ENCODE assay signal across 10 cellular contexts in genomic region chr4:8594097-8595038, GRCh38. TPM values are rescaled to one million over a fixed set of nuclear protein-coding genes. Genes with fewer than 3 reads are reported as not detected.
DNase-seq lines count a peak whose midpoint lies in the region; ATAC-seq, FAIRE-seq and TF ChIP-seq lines count a peak whose summit lies in the region.
"Had no signal": no experiment of that assay in that cellular context is flagged by ENCODE, and none has a peak within 500 bp of the region (broad histone marks: within the 10 kb centered on the region; RNA-seq: fewer than 3 reads in every experiment).

No MANE protein-coding gene starts in this region.

- in situ Hi-C loops in HepG2 (cut with HindIII; ENCODE audit: extremely low pct_ligation_motif_present, low pct_unique_long_range_greater_than_20kb), result loop anchor here (5.0 kb wide), 1 partner anchor 122 kb away; no protein-coding TSS in a partner anchor

- TF ChIP-seq EP300 in HepG2 (IDR thresholded peaks at IDR 0.05; ENCODE audit: low read depth in 2 of 2, low read length in 2 of 2) (no peak), HepG2 (CRISPR knock-in tag; IDR thresholded peaks at IDR 0.05; ENCODE audit: borderline replicate concordance) (no peak)

- FAIRE-seq in HepG2 (lab: Jason Lieb, UNC), result peak; percentile 87

- H3K4me3 ChIP-seq in HEK293 (ENCODE audit: low read depth, low read length) (no peak overlapping the region), HepG2 (replicated peaks in 1 of 3; ENCODE audit: insufficient read depth in 1 of 3, low read depth in 2 of 3, low read length in 3 of 3) (no peak overlapping the region)
- H3K4me3 ChIP-seq: BLaER1 had no signal

- TF ChIP-seq POLR2A in HepG2 (IDR thresholded peaks at IDR 0.05; ENCODE audit: insufficient read depth in 1 of 2, low read depth in 2 of 2, low read length in 2 of 2), result no peak

- H4K20me1 ChIP-seq in HepG2 (ENCODE audit: insufficient read depth, low read length), result peaks cover 5% of the 10 kb centered on the region; the same call in 1 of the 2 replicates

- H3K27me3 ChIP-seq in HepG2 (ENCODE audit: control insufficient read depth in 1 of 2, insufficient read depth in 2 of 2, low read length in 2 of 2), result peaks cover 12 to 53% of the 10 kb centered on the region in 2 experiments

- CTCF ChIA-PET in HEK293 (lab: Yijun Ruan, JAX), result interaction anchor here (0.6 to 4.0 kb wide), 7 partner anchors 48 to 148 kb away, joined by 3 to 19 read pairs (median 3); no protein-coding TSS in a partner anchor
- CTCF ChIA-PET in HepG2 (lab: Yijun Ruan, JAX; ENCODE audit: low intra/inter-chr PET ratio, low total read pairs), result interaction anchor here (2.8 kb wide), 1 partner anchor 126 kb away, joined by 19 read pairs; no protein-coding TSS in a partner anchor

- intact Hi-C loops in HepG2 (cut with micrococcal nuclease; ENCODE audit: unreplicated experiment), result loop anchor here (1.0 kb wide), 1 partner anchor 126 kb away; no protein-coding TSS in a partner anchor

- H3K4me1 ChIP-seq in HEK293 (ENCODE audit: control insufficient read depth, insufficient read depth, low read length), result no peaks in the 10 kb centered on the region
- peaks cover 23% of the 10 kb centered on the region for H3K4me1 ChIP-seq in HepG2 (ENCODE audit: insufficient read depth, low read length)

- POLR2A ChIA-PET in HEK293 (lab: Yijun Ruan, JAX) (no interaction called here), HepG2 (lab: Yijun Ruan, JAX) (no interaction called here)

- no peak overlapping the region for H3K9ac ChIP-seq in HepG2 (ENCODE audit: insufficient read depth, low read depth, low read length)
- H3K9ac ChIP-seq: BLaER1 had no signal

- DNase-seq in NCI-H1092 treated with DMSO at 0.1 percent for 48 hours (lab: John Stamatoyannopoulos, UW), result peak; percentile 45
- no peak for DNase-seq in NCI-H1092 (lab: John Stamatoyannopoulos, UW)
- peak; percentile 79 for DNase-seq in OCI-M1 (lab: John Stamatoyannopoulos, UW)
- DNase-seq in dermis blood vessel endothelial cell, result peak; percentile 80
- peak; percentile 75 for DNase-seq in HepG2 (ENCODE audit: low spot score)
- DNase-seq: activated naive CD8-positive, alpha-beta T cell treated with anti-CD3 and anti-CD28 coated beads, Interleukin-2, amount 10 ng/mL, durations not matched to agents 7 days and 5 days had no signal

- BruUV-seq in HepG2 (replicated peaks; lab: Mats Ljungman, UMichigan), result no TSS peak

- no peak overlapping the region for H2AFZ ChIP-seq in HepG2 (ENCODE audit: low read length)

- no peaks in the 10 kb centered on the region for H3K36me3 ChIP-seq in HEK293 (ENCODE audit: control insufficient read depth in 2 of 2, insufficient read depth in 1 of 2, low read length in 2 of 2)
- H3K36me3 ChIP-seq in HepG2 (replicated peaks in 1 of 2; ENCODE audit: control insufficient read depth in 1 of 2, insufficient read depth in 2 of 2, low read length in 2 of 2), result no peaks in the 10 kb centered on the region
- H3K36me3 ChIP-seq: BLaER1 had no signal

- TF ChIP-seq RAD21 in HepG2 (CRISPR knock-in tag; IDR thresholded peaks at IDR 0.05), result peak; percentile 64

- TF ChIP-seq CTCF in HEK293 (tag by site-specific recombination; IDR thresholded peaks at IDR 0.05), result 0 out of 2 replicates have a peak, but pooled peaks have one; percentile 24
- peak; percentile 76 for TF ChIP-seq CTCF in HepG2 (CRISPR knock-in tag; IDR thresholded peaks at IDR 0.05)

- H3K79me2 ChIP-seq in HepG2 (ENCODE audit: insufficient read depth, low read length), result no peaks in the 10 kb centered on the region

- WGBS in HepG2 (ENCODE audit: low lambda C conversion rate), result 35% methylated on average over 19 of the region's 24 CpGs

- H3K4me2 ChIP-seq in HepG2 (ENCODE audit: low read depth, low read length), result no peak overlapping the region

- H3K9me3 ChIP-seq in HEK293 (ENCODE audit: control insufficient read depth, insufficient read depth, low read depth, low read length), result no peaks in the 10 kb centered on the region
- no peaks in the 10 kb centered on the region for H3K9me3 ChIP-seq in HepG2 (ENCODE audit: low read length)
- H3K9me3 ChIP-seq: BLaER1 had no signal

- H3K27ac ChIP-seq in HEK293 (ENCODE audit: extremely low read depth, low read depth, low read length) (no peak overlapping the region), HepG2 (ENCODE audit: extremely low read length, insufficient read depth, low read length) (no peak overlapping the region)
- H3K27ac ChIP-seq: BLaER1 had no signal

- ATAC-seq in HepG2 (peak; percentile 69), GM18873 (IDR thresholded peaks at IDR 0.05; ENCODE audit: low FRiP score, unreplicated experiment) (no peak), GM21515 (IDR thresholded peaks at IDR 0.05; ENCODE audit: unreplicated experiment) (no peak)

TF ChIP-seq in HEK293, 187 proteins besides CTCF, POLR2A, EP300 and RAD21 (continues in another document):
- TF ChIP-seq ZNF654 (tag by site-specific recombination; IDR thresholded peaks at IDR 0.05; ENCODE audit: low read depth), result peak; percentile 79
- TF ChIP-seq ZNF214 (tag by site-specific recombination; IDR thresholded peaks at IDR 0.05; ENCODE audit: borderline replicate concordance), result no peak
- peak; percentile 89 for TF ChIP-seq BCL11A (tag by site-specific recombination; IDR thresholded peaks at IDR 0.05; ENCODE audit: low read depth)

TF ChIP-seq in HepG2, 621 proteins besides CTCF, POLR2A, EP300 and RAD21 (continues in another document):
- TF ChIP-seq ZNF768 (CRISPR knock-in tag; IDR thresholded peaks at IDR 0.05), result peak; percentile 99

RNA-seq across cellular contexts. Expression of gene CPZ, which starts 1.8 kb away (rescaled TPM):
- total RNA-seq in dermis blood vessel endothelial cell (not detected in 2 replicates), HepG2 (2016; rRNA removed; fragmentation: Illumina TruSeq; extraction: Trizol) (0.38 and 0.58 TPM in 2 replicates)
- total RNA-seq in HepG2 (2016; cell fraction: cytosol; rRNA removed; fragmentation: Illumina TruSeq; extraction: Trizol; ENCODE audit: low read depth), result not detected in 2 replicates
- total RNA-seq in HepG2 (2016; cell fraction: insoluble cytoplasmic fraction; rRNA removed; fragmentation: Illumina TruSeq; extraction: Trizol), result 0.79 and 0.80 TPM in 2 replicates
- 0.31 and 0.65 TPM in 2 replicates for total RNA-seq in HepG2 (2016; cell fraction: membrane; rRNA removed; fragmentation: Illumina TruSeq; extraction: Trizol)
- 0.25 and 0.96 TPM in 2 replicates for total RNA-seq in HepG2 (2016; cell fraction: nucleus; rRNA removed; fragmentation: Illumina TruSeq; extraction: Trizol)
- polyA plus RNA-seq in HepG2 (2011; rRNA removed), result 0.60 and 0.61 TPM in 2 replicates
- polyA plus RNA-seq in HepG2 (2011; cell fraction: cytosol; rRNA removed), result 0.49 and 0.76 TPM in 2 replicates
- polyA plus RNA-seq in HepG2 (2011; cell fraction: nucleus; rRNA removed), result 1.9 and 3.1 TPM in 2 replicates
- 0.36 and 1.1 TPM in 2 replicates for polyA plus RNA-seq in HepG2 (2012)
- polyA plus RNA-seq in HepG2 (2016; cell fraction: cytosol; fragmentation: Illumina TruSeq; extraction: Trizol; ENCODE audit: low read depth), result 0.23 and 0.32 TPM in 2 replicates
- polyA plus RNA-seq in HepG2 (2016; cell fraction: insoluble cytoplasmic fraction; fragmentation: Illumina TruSeq; extraction: Trizol; ENCODE audit: low read depth), result 0.38 and 0.51 TPM in 2 replicates
- 0.31 and 0.38 TPM in 2 replicates for polyA plus RNA-seq in HepG2 (2016; cell fraction: membrane; fragmentation: Illumina TruSeq; extraction: Trizol; ENCODE audit: low read depth)
- polyA plus RNA-seq in HepG2 (2016; cell fraction: nucleus; fragmentation: Illumina TruSeq; extraction: Trizol; ENCODE audit: insufficient read depth, low read depth), result 1.5 and 1.9 TPM in 2 replicates
- polyA minus RNA-seq in HepG2 (2011; rRNA and poly(A)+ RNA removed; ENCODE audit: low replicate concordance), result 0.44 and 0.58 TPM in 2 replicates
- 0.79 TPM in 1 of 2 replicates, not detected in the other for polyA minus RNA-seq in HepG2 (2011; cell fraction: cytosol; rRNA and poly(A)+ RNA removed)
- 0.25 and 0.77 TPM in 2 replicates for polyA minus RNA-seq in HepG2 (2011; cell fraction: nucleus; rRNA and poly(A)+ RNA removed)
- total RNA-seq: activated naive CD8-positive, alpha-beta T cell treated with anti-CD3 and anti-CD28 coated beads, Interleukin-2, amount 10 ng/mL, durations not matched to agents 7 days and 5 days had no signal

RNA-seq across cellular contexts. Expression of gene GPR78, which starts 14.2 kb away (rescaled TPM):
- total RNA-seq in dermis blood vessel endothelial cell (not detected in 2 replicates), HepG2 (2016; rRNA removed; fragmentation: Illumina TruSeq; extraction: Trizol) (0.07 TPM in 1 of 2 replicates, not detected in the other)
- total RNA-seq in HepG2 (2016; cell fraction: cytosol; rRNA removed; fragmentation: Illumina TruSeq; extraction: Trizol; ENCODE audit: low read depth), result not detected in 2 replicates
- not detected in 2 replicates for total RNA-seq in HepG2 (2016; cell fraction: insoluble cytoplasmic fraction; rRNA removed; fragmentation: Illumina TruSeq; extraction: Trizol)
- 0.07 TPM in 1 of 2 replicates, not detected in the other for total RNA-seq in HepG2 (2016; cell fraction: membrane; rRNA removed; fragmentation: Illumina TruSeq; extraction: Trizol)
- 0.12 and 0.13 TPM in 2 replicates for total RNA-seq in HepG2 (2016; cell fraction: nucleus; rRNA removed; fragmentation: Illumina TruSeq; extraction: Trizol)
- 0.01 TPM in 1 of 2 replicates, not detected in the other for polyA plus RNA-seq in HepG2 (2011; rRNA removed)
- polyA plus RNA-seq in HepG2 (2011; cell fraction: cytosol; rRNA removed), result not detected in 2 replicates
- polyA plus RNA-seq in HepG2 (2011; cell fraction: nucleus; rRNA removed), result 0.10 and 0.13 TPM in 2 replicates
- not detected in 2 replicates for polyA plus RNA-seq in HepG2 (2012)
- not detected in 2 replicates for polyA plus RNA-seq in HepG2 (2016; cell fraction: cytosol; fragmentation: Illumina TruSeq; extraction: Trizol; ENCODE audit: low read depth)
- polyA plus RNA-seq in HepG2 (2016; cell fraction: insoluble cytoplasmic fraction; fragmentation: Illumina TruSeq; extraction: Trizol; ENCODE audit: low read depth), result not detected in 2 replicates
- polyA plus RNA-seq in HepG2 (2016; cell fraction: membrane; fragmentation: Illumina TruSeq; extraction: Trizol; ENCODE audit: low read depth), result not detected in 2 replicates
- 0.16 TPM in 1 of 2 replicates, not detected in the other for polyA plus RNA-seq in HepG2 (2016; cell fraction: nucleus; fragmentation: Illumina TruSeq; extraction: Trizol; ENCODE audit: insufficient read depth, low read depth)
- 0.07 TPM in 1 of 2 replicates, not detected in the other for polyA minus RNA-seq in HepG2 (2011; rRNA and poly(A)+ RNA removed; ENCODE audit: low replicate concordance)
- polyA minus RNA-seq in HepG2 (2011; cell fraction: cytosol; rRNA and poly(A)+ RNA removed), result not detected in 2 replicates
- 0.13 TPM in 1 of 2 replicates, not detected in the other for polyA minus RNA-seq in HepG2 (2011; cell fraction: nucleus; rRNA and poly(A)+ RNA removed)
- total RNA-seq: activated naive CD8-positive, alpha-beta T cell treated with anti-CD3 and anti-CD28 coated beads, Interleukin-2, amount 10 ng/mL, durations not matched to agents 7 days and 5 days had no signal
